Comparison of ENCODE assay signal across 17 cellular contexts in the genomic region with DNA sequence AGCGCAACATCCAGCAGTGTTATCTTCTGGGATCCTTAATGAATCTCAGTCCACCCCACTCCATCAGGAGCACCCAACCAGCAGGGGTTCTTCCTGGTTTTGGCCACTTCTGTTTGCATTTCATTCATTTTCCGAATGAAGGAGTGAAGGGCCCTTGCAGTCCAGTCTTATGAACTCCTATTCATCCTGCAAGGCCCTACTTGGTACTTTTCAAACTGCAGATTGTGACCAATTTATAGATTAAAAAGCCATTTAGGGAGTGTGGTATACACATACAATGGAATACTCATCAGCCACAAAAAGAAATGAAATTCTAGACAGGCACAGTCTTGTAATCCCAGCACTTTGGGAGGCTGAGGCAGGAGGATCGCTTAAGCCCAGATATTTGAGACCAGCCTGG. TPM values are rescaled to one million over a fixed set of nuclear protein-coding genes. Genes with fewer than 3 reads are reported as not detected.
DNase-seq lines count a peak whose midpoint lies in the region; ATAC-seq and TF ChIP-seq lines count a peak whose summit lies in the region.
"Had no signal": no experiment of that assay in that cellular context is flagged by ENCODE, and none has a peak within 500 bp of the region (broad histone marks: within the 10 kb centered on the region; RNA-seq: fewer than 3 reads in every experiment).

No MANE protein-coding gene starts in this region.

- H3K4me1 ChIP-seq in ascending aorta = peaks cover 19 to 31% of the 10 kb centered on the region in 2 donors
- peaks cover 0 to 38% (median 31%) of the 10 kb centered on the region in 4 donors for H3K4me1 ChIP-seq in tibial artery
- H3K4me1 ChIP-seq: Caco-2, HAP-1 had no signal

- H3K9me3 ChIP-seq in ascending aorta (no peaks in the 10 kb centered on the region), tibial artery (no peaks in the 10 kb centered on the region)
- H3K9me3 ChIP-seq: BLaER1, Caco-2, HAP-1 had no signal

- no peak overlapping the region for H3K4me3 Mint-ChIP-seq in natural killer cell treated with Interleukin-12 subunit alpha and Interleukin-12 subunit beta and Interleukin-15 and Interleukin-18, amount 100 ng/mL, for 72 hours
- no peak overlapping the region for H3K4me3 Mint-ChIP-seq in natural killer cell
- H3K4me3 Mint-ChIP-seq in osteocyte (ENCODE audit: unreplicated experiment) = no peak overlapping the region
- no peak overlapping the region for H3K4me3 Mint-ChIP-seq in activated T-helper 17 cell treated with anti-CD3 and anti-CD28 coated beads, Interleukin-2, amount 50 U/mL, for 72 hours
- H3K4me3 Mint-ChIP-seq: CD4-positive, CD25-positive, alpha-beta regulatory T cell; CD8-positive, alpha-beta T cell had no signal

- H3K4me1 Mint-ChIP-seq in natural killer cell treated with Interleukin-12 subunit alpha and Interleukin-12 subunit beta and Interleukin-15 and Interleukin-18, amount 100 ng/mL, for 72 hours (ENCODE audit: low read depth in 2 of 2) = no peaks in the 10 kb centered on the region
- H3K4me1 Mint-ChIP-seq in natural killer cell (no peaks in the 10 kb centered on the region), osteocyte (ENCODE audit: unreplicated experiment) (peaks cover 40% of the 10 kb centered on the region)
- no peaks in the 10 kb centered on the region for H3K4me1 Mint-ChIP-seq in activated T-helper 17 cell treated with anti-CD3 and anti-CD28 coated beads, Interleukin-2, amount 50 U/mL, for 72 hours
- H3K4me1 Mint-ChIP-seq: CD4-positive, CD25-positive, alpha-beta regulatory T cell had no signal

- H3K27me3 Mint-ChIP-seq in natural killer cell treated with Interleukin-12 subunit alpha and Interleukin-12 subunit beta and Interleukin-15 and Interleukin-18, amount 100 ng/mL, for 72 hours = peaks cover 5 to 7% of the 10 kb centered on the region in 2 donors
- H3K27me3 Mint-ChIP-seq in natural killer cell (ENCODE audit: low read depth in 2 of 2) (peaks cover 10 to 14% of the 10 kb centered on the region in 2 donors), osteocyte (ENCODE audit: unreplicated experiment) (no peaks in the 10 kb centered on the region)
- peaks cover 7% of the 10 kb centered on the region for H3K27me3 Mint-ChIP-seq in activated T-helper 17 cell treated with anti-CD3 and anti-CD28 coated beads, Interleukin-2, amount 50 U/mL, for 72 hours

- no peak overlapping the region for H3K4me3 ChIP-seq in ascending aorta
- no peak overlapping the region for H3K4me3 ChIP-seq in tibial artery
- H3K4me3 ChIP-seq: BLaER1, HAP-1 had no signal

- H3K9me3 Mint-ChIP-seq in natural killer cell treated with Interleukin-12 subunit alpha and Interleukin-12 subunit beta and Interleukin-15 and Interleukin-18, amount 100 ng/mL, for 72 hours = no peaks in the 10 kb centered on the region
- H3K9me3 Mint-ChIP-seq in natural killer cell (no peaks in the 10 kb centered on the region), osteocyte (ENCODE audit: unreplicated experiment) (no peaks in the 10 kb centered on the region)
- no peaks in the 10 kb centered on the region for H3K9me3 Mint-ChIP-seq in activated T-helper 17 cell treated with anti-CD3 and anti-CD28 coated beads, Interleukin-2, amount 50 U/mL, for 72 hours
- H3K9me3 Mint-ChIP-seq: CD4-positive, CD25-positive, alpha-beta regulatory T cell; CD8-positive, alpha-beta T cell had no signal

- H3K27ac Mint-ChIP-seq in natural killer cell treated with Interleukin-12 subunit alpha and Interleukin-12 subunit beta and Interleukin-15 and Interleukin-18, amount 100 ng/mL, for 72 hours = no peak overlapping the region
- H3K27ac Mint-ChIP-seq in natural killer cell (no peak overlapping the region), osteocyte (ENCODE audit: unreplicated experiment) (peak overlapping the region; percentile 33)
- H3K27ac Mint-ChIP-seq in activated T-helper 17 cell treated with anti-CD3 and anti-CD28 coated beads, Interleukin-2, amount 50 U/mL, for 72 hours = no peak overlapping the region
- H3K27ac Mint-ChIP-seq: CD4-positive, CD25-positive, alpha-beta regulatory T cell; CD8-positive, alpha-beta T cell had no signal

- peak; percentile 39 for DNase-seq in natural killer cell treated with Interleukin-12 subunit alpha and Interleukin-12 subunit beta and Interleukin-15 and Interleukin-18, amount 100 ng/mL, for 72 hours (ENCODE audit: low spot score)
- no peak for DNase-seq in natural killer cell
- DNase-seq in ascending aorta (ENCODE audit: low spot score in 2 of 2) = no peak
- no peak for DNase-seq in osteocyte (ENCODE audit: extremely low spot score, unreplicated experiment)
- DNase-seq in tibial artery = no peak
- no peak for DNase-seq in NCI-H82 (lab: John Stamatoyannopoulos, UW)
- DNase-seq: Caco-2; CD4-positive, CD25-positive, alpha-beta regulatory T cell; CD8-positive, alpha-beta T cell; DMS153; DND-41; GOT3 had no signal

- no peak for TF ChIP-seq CTCF in natural killer cell (IDR thresholded peaks at IDR 0.05)
- no peak for TF ChIP-seq CTCF in ascending aorta (IDR thresholded peaks at IDR 0.05)
- no peak for TF ChIP-seq CTCF in osteocyte (IDR thresholded peaks at IDR 0.05)
- no peak for TF ChIP-seq CTCF in tibial artery (IDR thresholded peaks at IDR 0.05)

- H3K36me3 ChIP-seq in ascending aorta (no peaks in the 10 kb centered on the region), tibial artery (no peaks in the 10 kb centered on the region)
- H3K36me3 ChIP-seq: BLaER1, HAP-1 had no signal

- ATAC-seq in natural killer cell treated with Interleukin-12 subunit alpha and Interleukin-12 subunit beta and Interleukin-15 and Interleukin-18, amount 100 ng/mL, for 72 hours = no peak
- ATAC-seq in natural killer cell = no peak
- no peak for ATAC-seq in HG03432 (IDR thresholded peaks at IDR 0.05; ENCODE audit: unreplicated experiment)
- no peak for ATAC-seq in activated T-helper 17 cell treated with anti-CD3 and anti-CD28 coated beads, Interleukin-2, amount 50 U/mL, for 72 hours (replicated peaks)
- ATAC-seq: CD8-positive, alpha-beta T cell had no signal

- H3K27me3 ChIP-seq in ascending aorta (no peaks in the 10 kb centered on the region), tibial artery (no peaks in the 10 kb centered on the region)
- H3K27me3 ChIP-seq: BLaER1 had no signal

- intact Hi-C loops in natural killer cell (cut with micrococcal nuclease) = no loop called here
- intact Hi-C loops in ascending aorta (cut with DNase I) = loop anchor here (5.0 kb wide), 1 partner anchor 56 kb away; no protein-coding TSS in a partner anchor
- intact Hi-C loops in tibial artery (cut with DNase I; ENCODE audit: low total_unique reads) = no loop called here

- no peaks in the 10 kb centered on the region for H3K36me3 Mint-ChIP-seq in natural killer cell treated with Interleukin-12 subunit alpha and Interleukin-12 subunit beta and Interleukin-15 and Interleukin-18, amount 100 ng/mL, for 72 hours
- H3K36me3 Mint-ChIP-seq in natural killer cell (no peaks in the 10 kb centered on the region), osteocyte (ENCODE audit: unreplicated experiment) (no peaks in the 10 kb centered on the region)
- H3K36me3 Mint-ChIP-seq in activated T-helper 17 cell treated with anti-CD3 and anti-CD28 coated beads, Interleukin-2, amount 50 U/mL, for 72 hours (ENCODE audit: low read depth) = no peaks in the 10 kb centered on the region
- H3K36me3 Mint-ChIP-seq: CD4-positive, CD25-positive, alpha-beta regulatory T cell; CD8-positive, alpha-beta T cell had no signal

- H3K27ac ChIP-seq in ascending aorta (peak overlapping the region; percentile 84 to 86), tibial artery (peak overlapping the region; percentile 73 to 82)
- H3K27ac ChIP-seq: BLaER1, C4-2B had no signal

RNA-seq across cellular contexts. Expression of a gene that starts 10.2 kb away (rescaled TPM):
- total RNA-seq in natural killer cell treated with Interleukin-12 subunit alpha and Interleukin-12 subunit beta and Interleukin-15 and Interleukin-18, amount 100 ng/mL, for 72 hours = 1 to 10 TPM in 1 of 2 donors, under 1 TPM in 1; 0.61 to 2.5 TPM
- total RNA-seq in natural killer cell (under 1 TPM; 0.39 to 0.83 (median 0.82) TPM), ascending aorta (23.0 TPM), osteocyte (145 and 153 TPM in 2 replicates)
- under 1 TPM; 0.13 TPM for total RNA-seq in activated T-helper 17 cell treated with anti-CD3 and anti-CD28 coated beads, Interleukin-2, amount 50 U/mL, for 72 hours
